ENCODE assay signal across 25 cellular contexts in genomic region chr7:1884583-1885350, GRCh38.
DNase-seq lines count a peak whose midpoint lies in the region; ATAC-seq and FAIRE-seq lines count a peak whose summit lies in the region.
"Had no signal": no experiment of that assay in that cellular context is flagged by ENCODE, and none has a peak within 500 bp of the region (broad histone marks: within the 10 kb centered on the region; RNA-seq: fewer than 3 reads in every experiment).

No MANE protein-coding gene starts in this region.

- peak; percentile 93 for FAIRE-seq in urothelium cell line (lab: Jason Lieb, UNC)
- FAIRE-seq: A549, GM12891 had no signal

- H3K36me3 Mint-ChIP-seq in activated naive CD4-positive, alpha-beta T cell treated with anti-CD3 and anti-CD28 coated beads, Interleukin-2, amount 10 ng/mL, durations not matched to agents 7 days and 5 days, result peaks cover 54% of the 10 kb centered on the region
- H3K36me3 Mint-ChIP-seq in dendritic cell treated with granulocyte-macrophage colony-stimulating factor and Interleukin-4, amounts not matched to agents 40 ng/mL and 50 ng/mL, for 4 days (ENCODE audit: low read depth), result peaks cover 93% of the 10 kb centered on the region

- no peaks in the 10 kb centered on the region for H3K27me3 Mint-ChIP-seq in activated naive CD4-positive, alpha-beta T cell treated with anti-CD3 and anti-CD28 coated beads, Interleukin-2, amount 10 ng/mL, durations not matched to agents 7 days and 5 days
- no peaks in the 10 kb centered on the region for H3K27me3 Mint-ChIP-seq in dendritic cell treated with granulocyte-macrophage colony-stimulating factor and Interleukin-4, amounts not matched to agents 40 ng/mL and 50 ng/mL, for 4 days
- H3K27me3 Mint-ChIP-seq: activated CD4-positive, alpha-beta T cell treated with anti-CD3 and anti-CD28 coated beads, Interleukin-2, amount 10 ng/mL, durations not matched to agents 24 days and 14 days; activated naive CD8-positive, alpha-beta T cell treated with anti-CD3 and anti-CD28 coated beads, Interleukin-2, amount 50 U/mL, for 24 hours; brain had no signal

- peak overlapping the region; percentile 15 for H3K27ac Mint-ChIP-seq in activated naive CD4-positive, alpha-beta T cell treated with anti-CD3 and anti-CD28 coated beads, Interleukin-2, amount 10 ng/mL, durations not matched to agents 7 days and 5 days
- peak overlapping the region; percentile 43 for H3K27ac Mint-ChIP-seq in dendritic cell treated with granulocyte-macrophage colony-stimulating factor and Interleukin-4, amounts not matched to agents 40 ng/mL and 50 ng/mL, for 4 days
- H3K27ac Mint-ChIP-seq: activated CD4-positive, alpha-beta T cell treated with anti-CD3 and anti-CD28 coated beads, Interleukin-2, amount 10 ng/mL, durations not matched to agents 24 days and 14 days; activated naive CD8-positive, alpha-beta T cell treated with anti-CD3 and anti-CD28 coated beads, Interleukin-2, amount 50 U/mL, for 24 hours had no signal

- no peak overlapping the region for H3K27ac ChIP-seq in caudate nucleus (ENCODE audit: low read depth, low read length)
- H3K27ac ChIP-seq: BLaER1 treated with 17β-estradiol and CSF1 and Interleukin-3, amounts not matched to agents 10 nM and 100 nM; spleen; upper lobe of right lung had no signal

- peaks cover 35% of the 10 kb centered on the region for H3K4me1 Mint-ChIP-seq in activated naive CD4-positive, alpha-beta T cell treated with anti-CD3 and anti-CD28 coated beads, Interleukin-2, amount 10 ng/mL, durations not matched to agents 7 days and 5 days
- H3K4me1 Mint-ChIP-seq in dendritic cell treated with granulocyte-macrophage colony-stimulating factor and Interleukin-4, amounts not matched to agents 40 ng/mL and 50 ng/mL, for 4 days (ENCODE audit: low read depth), result peaks cover 49% of the 10 kb centered on the region
- H3K4me1 Mint-ChIP-seq: activated naive CD8-positive, alpha-beta T cell treated with anti-CD3 and anti-CD28 coated beads, Interleukin-2, amount 50 U/mL, for 24 hours had no signal

- no peak overlapping the region for H3K4me3 Mint-ChIP-seq in activated naive CD4-positive, alpha-beta T cell treated with anti-CD3 and anti-CD28 coated beads, Interleukin-2, amount 10 ng/mL, durations not matched to agents 7 days and 5 days
- H3K4me3 Mint-ChIP-seq in dendritic cell treated with granulocyte-macrophage colony-stimulating factor and Interleukin-4, amounts not matched to agents 40 ng/mL and 50 ng/mL, for 4 days, result no peak overlapping the region
- H3K4me3 Mint-ChIP-seq: activated CD4-positive, alpha-beta T cell treated with anti-CD3 and anti-CD28 coated beads, Interleukin-2, amount 10 ng/mL, durations not matched to agents 24 days and 14 days; activated naive CD8-positive, alpha-beta T cell treated with anti-CD3 and anti-CD28 coated beads, Interleukin-2, amount 50 U/mL, for 24 hours; brain; immature natural killer cell had no signal

- CTCF ChIA-PET in activated naive CD4-positive, alpha-beta T cell treated with anti-CD3 and anti-CD28 coated beads, Interleukin-2, amount 10 ng/mL, durations not matched to agents 7 days and 5 days (lab: Charles Lee), result no interaction called here

- no peak for DNase-seq in activated naive CD4-positive, alpha-beta T cell treated with anti-CD3 and anti-CD28 coated beads, Interleukin-2, amount 10 ng/mL, durations not matched to agents 7 days and 5 days
- DNase-seq in activated naive CD4-positive, alpha-beta T cell treated with anti-CD3 and anti-CD28 coated beads, Interleukin-2, amount 50 U/mL, for 16 hours, result no peak
- peak; percentile 47 for DNase-seq in M059J (ENCODE audit: low read depth)
- DNase-seq in urothelium cell line (ENCODE audit: low spot score), result no peak
- DNase-seq in caudate nucleus (lab: John Stamatoyannopoulos, UW), result no peak
- DNase-seq: activated naive CD8-positive, alpha-beta T cell treated with anti-CD3 and anti-CD28 coated beads, Interleukin-2, amount 50 U/mL, for 24 hours; cortex of kidney; DMS 273 treated with DMSO at 0.1 percent for 48 hours; immature natural killer cell; left ventricle myocardium superior; NCI-H146; NCI-H2171; NCI-H69; SHP77; spleen; stimulated activated CD4-positive, alpha-beta T cell treated with anti-CD3 and anti-CD28 coated beads, Interleukin-4, amount 100 ng/mL, for 24 hours; upper lobe of right lung had no signal

- ATAC-seq in GM19467 (IDR thresholded peaks at IDR 0.05; ENCODE audit: unreplicated experiment), result no peak
- no peak for ATAC-seq in GM21825 (IDR thresholded peaks at IDR 0.05; ENCODE audit: unreplicated experiment)
- ATAC-seq: activated naive CD8-positive, alpha-beta T cell treated with anti-CD3 and anti-CD28 coated beads, Interleukin-2, amount 50 U/mL, for 24 hours; left ventricle myocardium superior; upper lobe of right lung had no signal

- intact Hi-C loops in dendritic cell treated with granulocyte-macrophage colony-stimulating factor and Interleukin-4, amounts not matched to agents 40 ng/mL and 50 ng/mL, for 4 days (cut with micrococcal nuclease), result no loop called here

- peaks cover 17% of the 10 kb centered on the region for H3K9me3 Mint-ChIP-seq in activated naive CD4-positive, alpha-beta T cell treated with anti-CD3 and anti-CD28 coated beads, Interleukin-2, amount 10 ng/mL, durations not matched to agents 7 days and 5 days
- H3K9me3 Mint-ChIP-seq in dendritic cell treated with granulocyte-macrophage colony-stimulating factor and Interleukin-4, amounts not matched to agents 40 ng/mL and 50 ng/mL, for 4 days, result peaks cover 9% of the 10 kb centered on the region
- H3K9me3 Mint-ChIP-seq: brain, immature natural killer cell had no signal
